Comparison of ENCODE assay signal across 26 cellular contexts in the genomic region with DNA sequence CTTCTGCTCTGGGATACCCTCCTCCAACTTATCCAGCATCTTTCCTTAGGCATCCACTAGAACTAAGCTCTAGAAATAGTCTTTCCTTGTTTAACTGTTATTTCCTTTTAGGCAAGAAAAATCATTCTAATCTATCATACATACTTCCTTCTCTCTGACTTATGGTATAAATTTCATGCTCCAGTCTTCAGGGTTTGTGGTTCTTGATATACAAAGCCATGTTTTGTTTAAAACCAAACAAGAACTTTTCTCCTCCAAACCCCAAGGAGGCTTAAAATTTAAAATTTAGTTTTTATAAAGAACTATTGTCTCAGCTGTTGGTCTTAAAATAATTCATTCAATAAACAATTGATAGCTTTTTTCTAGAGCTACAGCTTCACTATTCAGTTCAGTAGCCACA.
DNase-seq lines count a peak whose midpoint lies in the region; ATAC-seq, FAIRE-seq and TF ChIP-seq lines count a peak whose summit lies in the region.
"Had no signal": no experiment of that assay in that cellular context is flagged by ENCODE, and none has a peak within 500 bp of the region (broad histone marks: within the 10 kb centered on the region; RNA-seq: fewer than 3 reads in every experiment).

No MANE protein-coding gene starts in this region.

- intact Hi-C loops in activated CD4-positive, alpha-beta T cell treated with anti-CD3 and anti-CD28 coated beads for 36 hours (cut with DNase I, micrococcal nuclease): loop anchor here in 1 of 2 experiments (10.0 kb wide), 1 partner anchor 750 kb away; no protein-coding TSS in a partner anchor
- intact Hi-C loops in K562 (cut with micrococcal nuclease): loop anchor here (2.0 kb wide), 5 partner anchors 36 to 136 kb away; partner anchors contain the start of genes CD164, PPIL6 and SMPD2

- no peak for DNase-seq in activated CD4-positive, alpha-beta T cell treated with anti-CD3 and anti-CD28 coated beads for 36 hours
- DNase-seq in activated CD4-positive, alpha-beta T cell treated with anti-CD3 and anti-CD28 coated beads, Interleukin-2, amount 50 U/mL, for 1 hour: no peak
- DNase-seq in Kasumi-1 (lab: John Stamatoyannopoulos, UW) (peak; percentile 15 to 49), K562 (ENCODE audit: extremely low read depth in 1 of 4, low spot score in 3 of 4) (no peak), type B pancreatic cell (ENCODE audit: extremely low spot score, unreplicated experiment) (no peak), mesothelial cell of epicardium (ENCODE audit: low spot score in 2 of 2, unreplicated experiment in 2 of 2) (no peak), H7 (no peak)
- DNase-seq: activated CD4-positive, CD25-positive, alpha-beta regulatory T cell treated with anti-CD3 and anti-CD28 coated beads, Interleukin-2, amount 50 U/mL, for 72 hours; activated CD8-positive, alpha-beta memory T cell treated with anti-CD3 and anti-CD28 coated beads for 24 hours; activated naive CD8-positive, alpha-beta T cell treated with anti-CD3 and anti-CD28 coated beads, Interleukin-2, amount 50 U/mL, for 24 hours; brain microvascular endothelial cell; endodermal cell; MM.1S; NCI-H1694 treated with DMSO at 0.1 percent for 48 hours; NCI-H82; occipital lobe; SK-N-SH; stimulated activated CD4-positive, alpha-beta T cell treated with anti-CD3 and anti-CD28 coated beads, Interleukin-4, amount 100 ng/mL, for 4 hours; T1000; uterus had no signal

- TF ChIP-seq EP300 in K562 (IDR thresholded peaks at IDR 0.05; ENCODE audit: low read length): no peak

- in situ Hi-C loops in K562 (cut with MboI): no loop called here

- no peaks in the 10 kb centered on the region for H3K79me2 ChIP-seq in K562 (ENCODE audit: control insufficient read depth, insufficient read depth, low read length)

- peaks cover 48 to 84% of the 10 kb centered on the region in 2 experiments for H3K4me1 ChIP-seq in K562 (replicated peaks in 1 of 2; ENCODE audit: control insufficient read depth in 2 of 2, insufficient read depth in 2 of 2, low read length in 2 of 2)
- peaks cover 31 to 40% (median 33%) of the 10 kb centered on the region in 3 donors for H3K4me1 ChIP-seq in skeletal muscle tissue (ENCODE audit: control insufficient read depth in 3 of 3, insufficient read depth in 3 of 3, low read length in 3 of 3)

- no peaks in the 10 kb centered on the region for H4K20me1 ChIP-seq in K562 (replicated peaks; ENCODE audit: control insufficient read depth, insufficient read depth, low read length)

- TF ChIP-seq CTCF in K562 (IDR thresholded peaks at IDR 0.05 in 2 of 3, conservative IDR thresholded peaks at IDR 0.05 in 1 of 3; ENCODE audit: insufficient read depth in 2 of 3, low read depth in 1 of 3, low read length in 3 of 3) (no peak), type B pancreatic cell (conservative IDR thresholded peaks at IDR 0.05) (no peak), mesothelial cell of epicardium (IDR thresholded peaks at IDR 0.05; ENCODE audit: unreplicated experiment) (no peak)

- H3K9ac ChIP-seq in K562 (ENCODE audit: insufficient read depth in 1 of 2, low read depth in 2 of 2, low read length in 2 of 2) (peak overlapping the region; percentile 53 to 58; a peak in 3 of 4 replicates), skeletal muscle tissue (ENCODE audit: low read depth in 1 of 3, low read length in 3 of 3) (no peak overlapping the region)
- H3K9ac ChIP-seq: SK-N-SH had no signal

- H3K4me3 ChIP-seq in K562 (no peak overlapping the region), skeletal muscle tissue (ENCODE audit: low read length in 3 of 3) (no peak overlapping the region), H7 (ENCODE audit: insufficient read depth, low read depth, low read length) (no peak overlapping the region)
- H3K4me3 ChIP-seq: A549, coronary artery, GM12878, uterus had no signal

- H3K4me3 Mint-ChIP-seq in activated CD4-positive, alpha-beta T cell treated with anti-CD3 and anti-CD28 coated beads for 36 hours: no peak overlapping the region
- H3K4me3 Mint-ChIP-seq in type B pancreatic cell (no peak overlapping the region), mesothelial cell of epicardium (no peak overlapping the region)
- H3K4me3 Mint-ChIP-seq: activated naive CD8-positive, alpha-beta T cell treated with anti-CD3 and anti-CD28 coated beads, Interleukin-2, amount 50 U/mL, for 24 hours; CD14-positive monocyte; endodermal cell had no signal

- peak overlapping the region; percentile 61 for H2AFZ ChIP-seq in K562 (ENCODE audit: low read depth, low read length)

- H3K4me1 Mint-ChIP-seq in activated CD4-positive, alpha-beta T cell treated with anti-CD3 and anti-CD28 coated beads for 36 hours: peaks cover 35% of the 10 kb centered on the region
- peaks cover 16% of the 10 kb centered on the region for H3K4me1 Mint-ChIP-seq in type B pancreatic cell (ENCODE audit: unreplicated experiment)
- H3K4me1 Mint-ChIP-seq in mesothelial cell of epicardium: peaks cover 27% of the 10 kb centered on the region

- no TSS peak for BruUV-seq in K562 (replicated peaks; lab: Mats Ljungman, UMichigan)

- no peak for TF ChIP-seq POLR2A in K562 (conservative IDR thresholded peaks at IDR 0.05)

- H3K9me3 Mint-ChIP-seq in activated CD4-positive, alpha-beta T cell treated with anti-CD3 and anti-CD28 coated beads for 36 hours (ENCODE audit: low read depth): no peaks in the 10 kb centered on the region
- no peaks in the 10 kb centered on the region for H3K9me3 Mint-ChIP-seq in type B pancreatic cell
- H3K9me3 Mint-ChIP-seq in mesothelial cell of epicardium: no peaks in the 10 kb centered on the region
- H3K9me3 Mint-ChIP-seq: activated naive CD8-positive, alpha-beta T cell treated with anti-CD3 and anti-CD28 coated beads, Interleukin-2, amount 50 U/mL, for 24 hours; CD14-positive monocyte; endodermal cell had no signal

- CTCF ChIA-PET in activated CD4-positive, alpha-beta T cell treated with anti-CD3 and anti-CD28 coated beads for 36 hours (lab: Charles Lee): interaction anchor here (1.4 kb wide), 1 partner anchor 78 kb away, joined by 6 read pairs; no protein-coding TSS in a partner anchor
- CTCF ChIA-PET in K562 (lab: Yijun Ruan, JAX; ENCODE audit: low intra/inter-chr PET ratio): no interaction called here

- no peak for TF ChIP-seq RAD21 in K562 (CRISPR knock-in tag; conservative IDR thresholded peaks at IDR 0.05 in 1 of 2, IDR thresholded peaks at IDR 0.05 in 1 of 2)

- no peak for FAIRE-seq in K562 (lab: Jason Lieb, UNC)
- FAIRE-seq: A549, GM12878, RCC 7860 had no signal

- peak overlapping the region; percentile 47 for H3K27ac Mint-ChIP-seq in activated CD4-positive, alpha-beta T cell treated with anti-CD3 and anti-CD28 coated beads for 36 hours
- H3K27ac Mint-ChIP-seq in type B pancreatic cell (no peak overlapping the region), mesothelial cell of epicardium (no peak overlapping the region)
- H3K27ac Mint-ChIP-seq: activated naive CD8-positive, alpha-beta T cell treated with anti-CD3 and anti-CD28 coated beads, Interleukin-2, amount 50 U/mL, for 24 hours; endodermal cell had no signal

- H3K27me3 ChIP-seq in K562 (ENCODE audit: control insufficient read depth in 2 of 2, insufficient read depth in 2 of 2, low read length in 2 of 2) (no peaks in the 10 kb centered on the region), skeletal muscle tissue (ENCODE audit: control insufficient read depth in 3 of 3, insufficient read depth in 3 of 3, low read length in 3 of 3) (no peaks in the 10 kb centered on the region), H7 (ENCODE audit: control insufficient read depth, insufficient read depth, low read length) (no peaks in the 10 kb centered on the region)
- H3K27me3 ChIP-seq: brain microvascular endothelial cell, uterus had no signal

- H3K36me3 ChIP-seq in K562 (ENCODE audit: control insufficient read depth, insufficient read depth, low read length) (no peaks in the 10 kb centered on the region), skeletal muscle tissue (ENCODE audit: control insufficient read depth in 3 of 3, insufficient read depth in 3 of 3, low read length in 3 of 3) (no peaks in the 10 kb centered on the region), H7 (replicated peaks; ENCODE audit: control insufficient read depth, insufficient read depth, low read length) (no peaks in the 10 kb centered on the region)
- H3K36me3 ChIP-seq: brain microvascular endothelial cell, uterus had no signal

- H3K4me2 ChIP-seq in K562 (ENCODE audit: insufficient read depth, low read length): peak overlapping the region; percentile 72; the same call in 1 of the 2 replicates
- H3K4me2 ChIP-seq: A549, SK-N-SH had no signal

- H3K27me3 Mint-ChIP-seq in activated CD4-positive, alpha-beta T cell treated with anti-CD3 and anti-CD28 coated beads for 36 hours: no peaks in the 10 kb centered on the region
- no peaks in the 10 kb centered on the region for H3K27me3 Mint-ChIP-seq in type B pancreatic cell
- H3K27me3 Mint-ChIP-seq in mesothelial cell of epicardium (ENCODE audit: low read depth): no peaks in the 10 kb centered on the region

- POLR2A ChIA-PET in activated CD4-positive, alpha-beta T cell treated with anti-CD3 and anti-CD28 coated beads for 36 hours (lab: Charles Lee): no interaction called here
- POLR2A ChIA-PET in K562 (lab: Yijun Ruan, JAX): interaction anchor here (1.0 to 1.7 kb wide), 6 partner anchors 8 to 78 kb away, joined by 3 to 5 read pairs (median 4); partner anchors contain the start of gene CD164

- H3K9me3 ChIP-seq in K562 (replicated peaks; ENCODE audit: control insufficient read depth, insufficient read depth, low read depth, low read length) (no peaks in the 10 kb centered on the region), skeletal muscle tissue (ENCODE audit: control insufficient read depth in 3 of 3, low read length in 3 of 3) (no peaks in the 10 kb centered on the region)
- H3K9me3 ChIP-seq: A549, SK-N-SH, uterus had no signal

- peak overlapping the region; percentile 90 for H3K27ac ChIP-seq in K562 (ENCODE audit: extremely low read depth, low read depth, low read length)
- peak overlapping the region; percentile 81 for H3K27ac ChIP-seq in skeletal muscle tissue (ENCODE audit: low read depth, low read length)
- H3K27ac ChIP-seq: A549, brain microvascular endothelial cell, coronary artery had no signal

- no peak for ATAC-seq in activated CD4-positive, alpha-beta T cell treated with anti-CD3 and anti-CD28 coated beads for 36 hours
- no peak for ATAC-seq in K562
- ATAC-seq: A549 had no signal

- H3K36me3 Mint-ChIP-seq in activated CD4-positive, alpha-beta T cell treated with anti-CD3 and anti-CD28 coated beads for 36 hours (ENCODE audit: low read depth): no peaks in the 10 kb centered on the region
- H3K36me3 Mint-ChIP-seq in type B pancreatic cell: no peaks in the 10 kb centered on the region
- no peaks in the 10 kb centered on the region for H3K36me3 Mint-ChIP-seq in mesothelial cell of epicardium
- H3K36me3 Mint-ChIP-seq: CD14-positive monocyte had no signal

- no peaks in the 10 kb centered on the region for H3K9me1 ChIP-seq in K562 (ENCODE audit: control insufficient read depth, insufficient read depth, low read length)

TF ChIP-seq in K562, 482 proteins besides CTCF, POLR2A, EP300 and RAD21 (continues in another document):
- TF ChIP-seq ZKSCAN8 (CRISPR knock-in tag; IDR thresholded peaks at IDR 0.05): no peak
- TF ChIP-seq TAF7 (tag; IDR thresholded peaks at IDR 0.05): no peak
- TF ChIP-seq SMARCA5 (IDR thresholded peaks at IDR 0.05): peak; percentile 11; the same call in 1 of the 2 replicates

Comparison
In these comparisons a context has a peak if more than half of its experiments do, and no peak if none do; other contexts are left out.
1. DNase-seq: peak in Kasumi-1 (2 of 2); none in activated CD4-positive, alpha-beta T cell treated with anti-CD3 and anti-CD28 coated beads for 36 hours (single experiment), activated CD4-positive, alpha-beta T cell treated with anti-CD3 and anti-CD28 coated beads, Interleukin-2, amount 50 U/mL, for 1 hour (single experiment), K562 (0 of 4), type B pancreatic cell (single experiment), mesothelial cell of epicardium (0 of 2) and H7 (single experiment).
2. H3K9ac ChIP-seq: peak in K562 (2 of 2); none in skeletal muscle tissue (0 of 3).